ENCODE assay signal across 1 cellular context in the genomic region with DNA sequence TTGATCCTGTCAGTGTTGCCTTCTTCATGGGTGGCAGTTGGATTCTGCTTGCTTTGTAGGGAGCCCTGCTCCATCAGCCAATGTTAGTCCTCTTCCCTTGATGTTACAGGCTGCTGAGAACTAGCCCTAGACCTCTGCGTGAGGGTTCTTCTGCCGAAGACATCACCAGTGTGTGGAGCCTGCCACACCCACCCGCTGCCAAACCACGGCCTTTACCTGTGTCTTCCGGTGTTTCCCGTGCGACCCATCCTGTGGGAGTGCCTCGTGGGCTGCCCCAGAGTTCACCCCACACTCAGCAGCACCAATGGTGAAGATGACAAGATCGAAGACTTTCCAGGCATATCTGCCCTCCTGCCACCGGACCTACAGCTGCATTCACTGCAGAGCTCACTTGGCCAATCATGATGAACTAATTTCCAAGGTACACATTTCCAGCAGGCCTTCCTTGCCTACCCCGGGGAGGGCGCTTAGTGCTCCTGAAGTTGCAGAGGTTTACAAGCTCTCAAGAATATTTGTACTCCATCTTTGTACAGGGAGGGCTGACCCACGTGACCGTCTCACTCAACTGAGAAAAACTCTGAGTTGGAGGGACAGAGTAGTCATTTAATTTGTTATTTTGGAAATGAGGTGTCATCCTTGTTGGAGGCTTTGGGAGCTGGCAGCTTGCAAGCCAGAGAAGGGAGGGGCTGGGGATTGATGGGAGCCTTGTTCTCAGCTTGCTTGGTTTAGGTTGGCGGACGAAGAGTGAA.
TF ChIP-seq lines count a peak whose summit lies in the region.

No MANE protein-coding gene starts in this region.

TF ChIP-seq in K562, 482 proteins besides CTCF, POLR2A, EP300 and RAD21 (continued from another document):
- TF ChIP-seq USF2 (CRISPR knock-in tag; IDR thresholded peaks at IDR 0.05) (peak; percentile 43), RAD51 (IDR thresholded peaks at IDR 0.05; ENCODE audit: borderline replicate concordance, low read depth) (peak; percentile 26; the same call in 1 of the 2 replicates)
